ENCODE assay signal across 11 cellular contexts in genomic region chr15:52788099-52788986, GRCh38. TPM values are rescaled to one million over a fixed set of nuclear protein-coding genes. Genes with fewer than 3 reads are reported as not detected.
DNase-seq lines count a peak whose midpoint lies in the region; ATAC-seq and TF ChIP-seq lines count a peak whose summit lies in the region.
"Had no signal": no experiment of that assay in that cellular context is flagged by ENCODE, and none has a peak within 500 bp of the region (broad histone marks: within the 10 kb centered on the region; RNA-seq: fewer than 3 reads in every experiment).

No MANE protein-coding gene starts in this region.

- H3K27ac Mint-ChIP-seq in glutamatergic neuron (ENCODE audit: unreplicated experiment) (peak overlapping the region; percentile 83), progenitor cell of endocrine pancreas (peak overlapping the region; percentile 97)

- H3K4me3 Mint-ChIP-seq in activated T-cell treated with anti-CD3 and anti-CD28 coated beads, Interleukin-2, amount 50 U/mL, for 4 hours, result peak overlapping the region; percentile 16
- H3K4me3 Mint-ChIP-seq in glutamatergic neuron (ENCODE audit: unreplicated experiment) (peak overlapping the region; percentile 94), progenitor cell of endocrine pancreas (ENCODE audit: low read depth) (peak overlapping the region; percentile 96)

- H3K9me3 Mint-ChIP-seq in activated T-cell treated with anti-CD3 and anti-CD28 coated beads, Interleukin-2, amount 50 U/mL, for 4 hours, result no peaks in the 10 kb centered on the region
- H3K9me3 Mint-ChIP-seq in glutamatergic neuron (ENCODE audit: unreplicated experiment) (peaks cover 29% of the 10 kb centered on the region), progenitor cell of endocrine pancreas (ENCODE audit: low read depth) (no peaks in the 10 kb centered on the region)

- no peak for DNase-seq in activated T-cell treated with anti-CD3 and anti-CD28 coated beads, Interleukin-2, amount 50 U/mL, for 4 hours
- DNase-seq in activated T-cell treated with anti-CD3 and anti-CD28 coated beads for 4 hours (no peak), NCI-H526 treated with DMSO at 0.1 percent for 48 hours (lab: John Stamatoyannopoulos, UW) (peak; percentile 61), glutamatergic neuron (peak; percentile 56), progenitor cell of endocrine pancreas (ENCODE audit: low spot score, unreplicated experiment) (no peak), GM19240 (ENCODE audit: insufficient read length, low spot score) (no peak), HUDEP-2 (lab: John Stamatoyannopoulos, UW; ENCODE audit: unreplicated experiment in 76 of 76) (no peak)
- DNase-seq: BE2C; stimulated activated CD4-positive, alpha-beta T cell treated with anti-CD3 and anti-CD28 coated beads, Interleukin-4, amount 100 ng/mL, for 1 hour had no signal

- H3K4me1 Mint-ChIP-seq in activated T-cell treated with anti-CD3 and anti-CD28 coated beads, Interleukin-2, amount 50 U/mL, for 4 hours (ENCODE audit: low read depth), result peaks cover 34% of the 10 kb centered on the region
- H3K4me1 Mint-ChIP-seq in glutamatergic neuron (ENCODE audit: low read depth, unreplicated experiment) (peaks cover 19% of the 10 kb centered on the region), progenitor cell of endocrine pancreas (ENCODE audit: low read depth) (peaks cover 17% of the 10 kb centered on the region)

- ATAC-seq in activated T-cell treated with anti-CD3 and anti-CD28 coated beads, Interleukin-2, amount 50 U/mL, for 4 hours, result no peak
- no peak for ATAC-seq in HG03442 (IDR thresholded peaks at IDR 0.05; ENCODE audit: unreplicated experiment)

- no peaks in the 10 kb centered on the region for H3K36me3 Mint-ChIP-seq in activated T-cell treated with anti-CD3 and anti-CD28 coated beads, Interleukin-2, amount 50 U/mL, for 4 hours (ENCODE audit: insufficient read depth)
- H3K36me3 Mint-ChIP-seq in glutamatergic neuron (ENCODE audit: unreplicated experiment), result no peaks in the 10 kb centered on the region
- peaks cover 51% of the 10 kb centered on the region for H3K36me3 Mint-ChIP-seq in progenitor cell of endocrine pancreas (ENCODE audit: insufficient read depth)

- peaks cover 78% of the 10 kb centered on the region for H3K27me3 Mint-ChIP-seq in activated T-cell treated with anti-CD3 and anti-CD28 coated beads, Interleukin-2, amount 50 U/mL, for 4 hours (ENCODE audit: low read depth)
- H3K27me3 Mint-ChIP-seq in glutamatergic neuron (ENCODE audit: unreplicated experiment), result peaks cover 25% of the 10 kb centered on the region
- H3K27me3 Mint-ChIP-seq in progenitor cell of endocrine pancreas, result no peaks in the 10 kb centered on the region

- TF ChIP-seq CTCF in glutamatergic neuron (IDR thresholded peaks at IDR 0.05; ENCODE audit: partially characterized antibody, unreplicated experiment) (no peak), progenitor cell of endocrine pancreas (IDR thresholded peaks at IDR 0.05; ENCODE audit: unreplicated experiment) (no peak)

RNA-seq across cellular contexts. Expression of gene ONECUT1, which starts 1.8 kb away (rescaled TPM):
- total RNA-seq in activated T-cell treated with anti-CD3 and anti-CD28 coated beads, Interleukin-2, amount 50 U/mL, for 4 hours, result under 1 TPM in 1 of 3 donors, not detected in 2; 0.25 TPM
- total RNA-seq in glutamatergic neuron (ENCODE audit: unreplicated experiment), result 48.9 TPM
- 304 and 341 TPM in 2 replicates for total RNA-seq in progenitor cell of endocrine pancreas
- total RNA-seq: subcutaneous adipose tissue had no signal

Comparison
In these comparisons a context has a peak if more than half of its experiments do, and no peak if none do; other contexts are left out.
1. DNase-seq: peak in NCI-H526 treated with DMSO at 0.1 percent for 48 hours (single experiment) and glutamatergic neuron (single experiment); none in activated T-cell treated with anti-CD3 and anti-CD28 coated beads, Interleukin-2, amount 50 U/mL, for 4 hours (single experiment), activated T-cell treated with anti-CD3 and anti-CD28 coated beads for 4 hours (single experiment), progenitor cell of endocrine pancreas (single experiment), GM19240 (single experiment) and HUDEP-2 (0 of 76).
2. H3K4me3 Mint-ChIP-seq: peak in every context shown above with its lines; median percentile 96 in progenitor cell of endocrine pancreas; 94 in glutamatergic neuron; 16 in activated T-cell treated with anti-CD3 and anti-CD28 coated beads, Interleukin-2, amount 50 U/mL, for 4 hours.
3. RNA of gene ONECUT1, which starts 1.8 kb away (total RNA-seq): 304 to 341 TPM in progenitor cell of endocrine pancreas and 48.9 TPM in glutamatergic neuron (single experiment); 0.25 TPM in activated T-cell treated with anti-CD3 and anti-CD28 coated beads, Interleukin-2, amount 50 U/mL, for 4 hours; every median in the first group is over 10 times any median in the second.